In genomic region chr5:16311666-16312065, GRCh38 we compare ENCODE assay signal across 25 cellular contexts.
A peak's percentile ranks its signal among the peaks of the same experiment; 100 is the strongest.
DNase-seq lines count a peak whose midpoint lies in the region; ATAC-seq, FAIRE-seq and TF ChIP-seq lines count a peak whose summit lies in the region.
"Had no signal": no experiment of that assay in that cellular context is flagged by ENCODE, and none has a peak within 500 bp of the region (broad histone marks: within the 10 kb centered on the region; RNA-seq: fewer than 3 reads in every experiment).

No MANE protein-coding gene starts in this region.

- peak; percentile 28 for FAIRE-seq in A549 (lab: Jason Lieb, UNC)
- FAIRE-seq: GM12878, GM12892, GM18507 had no signal

- TF ChIP-seq EP300 in A549 (IDR thresholded peaks at IDR 0.05), result no peak

- WGBS in heart left ventricle, 4 donors, result 50 to 87% (median 58%) methylated on average over 2 of the region's 2 CpGs
- 28% methylated on average over 2 of the region's 2 CpGs for WGBS in A549 (ENCODE audit: missing lambda C conversion rate)

- CTCF ChIA-PET in A549 (lab: Yijun Ruan, JAX), result no interaction called here

- no peaks in the 10 kb centered on the region for H3K27me3 ChIP-seq in heart left ventricle
- H3K27me3 ChIP-seq in right atrium auricular region, result no peaks in the 10 kb centered on the region
- H3K27me3 ChIP-seq: BE2C, BLaER1 had no signal

- H3K36me3 ChIP-seq in heart left ventricle, result no peaks in the 10 kb centered on the region
- no peaks in the 10 kb centered on the region for H3K36me3 ChIP-seq in right atrium auricular region
- H3K36me3 ChIP-seq: BE2C, BLaER1 had no signal

- no peak for TF ChIP-seq RAD21 in A549 (conservative IDR thresholded peaks at IDR 0.05 in 1 of 2, IDR thresholded peaks at IDR 0.05 in 1 of 2)

- H3K4me2 ChIP-seq in A549, result no peak overlapping the region
- H3K4me2 ChIP-seq: BLaER1 had no signal

- no peak overlapping the region for H3K27ac ChIP-seq in heart left ventricle
- H3K27ac ChIP-seq in right atrium auricular region, result no peak overlapping the region
- no peak overlapping the region for H3K27ac ChIP-seq in A549
- H3K27ac ChIP-seq: 22Rv1, BLaER1 had no signal

- H3K4me1 ChIP-seq in heart left ventricle (peaks cover 0 to 4% (median 0%) of the 10 kb centered on the region in 12 donors), right atrium auricular region (no peaks in the 10 kb centered on the region), A549 (no peaks in the 10 kb centered on the region)
- H3K4me1 ChIP-seq: BLaER1 had no signal

- POLR2A ChIA-PET in A549 (lab: Yijun Ruan, JAX), result no interaction called here

- no peak overlapping the region for H3K4me3 ChIP-seq in heart left ventricle
- H3K4me3 ChIP-seq in right atrium auricular region, result no peak overlapping the region
- no peak overlapping the region for H3K4me3 ChIP-seq in A549
- H3K4me3 ChIP-seq: BLaER1, GM12878 had no signal

- DNase-seq in Right ventricle myocardium inferior (ENCODE audit: missing footprints) (no peak), cardiac septum (ENCODE audit: low spot score) (no peak), heart left ventricle (no peak), right atrium auricular region (ENCODE audit: low spot score) (no peak), A549 (ENCODE audit: low read depth in 1 of 2, low spot score in 1 of 2) (no peak)
- DNase-seq: ACHN; BE2C; C1 segment of cervical spinal cord; CD4-positive, alpha-beta memory T cell; CD4-positive, CD25-positive, alpha-beta regulatory T cell; CD8-positive, alpha-beta memory T cell; COR-L47; DMS 273 treated with DMSO at 0.1 percent for 48 hours; DMS153; DMS53; DMS79; DND-41; EL; GDM1 had no signal

- H3K9me3 ChIP-seq in heart left ventricle (no peaks in the 10 kb centered on the region), right atrium auricular region (no peaks in the 10 kb centered on the region), A549 (no peaks in the 10 kb centered on the region)
- H3K9me3 ChIP-seq: BE2C, BLaER1 had no signal

- TF ChIP-seq CTCF in heart left ventricle (IDR thresholded peaks at IDR 0.05) (no peak), right atrium auricular region (IDR thresholded peaks at IDR 0.05) (no peak), A549 (IDR thresholded peaks at IDR 0.05) (no peak)

- TF ChIP-seq POLR2A in heart left ventricle (IDR thresholded peaks at IDR 0.05) (no peak), A549 (IDR thresholded peaks at IDR 0.05; ENCODE audit: low read length) (no peak)

- intact Hi-C loops in Right ventricle myocardium inferior (cut with DNase I) (no loop called here), cardiac septum (cut with DNase I) (no loop called here), heart left ventricle (cut with DNase I) (no loop called here)

- ATAC-seq in Right ventricle myocardium inferior (peak; percentile 57), heart left ventricle (peak in 3 of 4 donors; percentile 69 to 93 (median 86)), A549 (no peak), HG02798 (IDR thresholded peaks at IDR 0.05; ENCODE audit: poor library complexity, unreplicated experiment) (no peak)
- ATAC-seq: GM12878 had no signal

TF ChIP-seq in A549, 52 proteins besides CTCF, POLR2A, EP300 and RAD21:
- TF ChIP-seq BCL3 (IDR thresholded peaks at IDR 0.05) (no peak), NFE2L2 (conservative IDR thresholded peaks at IDR 0.05; ENCODE audit: low read length) (no peak), MAX (IDR thresholded peaks at IDR 0.05) (no peak), ELK1 (IDR thresholded peaks at IDR 0.05; ENCODE audit: low read depth, low read length) (no peak), BHLHE40 (IDR thresholded peaks at IDR 0.05; ENCODE audit: low read depth, low read length) (no peak), HES2 (IDR thresholded peaks at IDR 0.05) (no peak), CHD2 (IDR thresholded peaks at IDR 0.05; ENCODE audit: low read length, partially characterized antibody) (no peak), JUNB (IDR thresholded peaks at IDR 0.05) (no peak), SREBF2 (IDR thresholded peaks at IDR 0.05) (no peak), FOSB (CRISPR knock-in tag; IDR thresholded peaks at IDR 0.05) (no peak), USF2 (IDR thresholded peaks at IDR 0.05) (no peak), KDM1A (IDR thresholded peaks at IDR 0.05; ENCODE audit: low read depth) (no peak), MYC (IDR thresholded peaks at IDR 0.05; ENCODE audit: borderline replicate concordance, low read length) (no peak), GATA3 (IDR thresholded peaks at IDR 0.05; ENCODE audit: borderline replicate concordance) (no peak), CBX2 (IDR thresholded peaks at IDR 0.05; ENCODE audit: borderline replicate concordance, low read depth) (no peak), FOXS1 (CRISPR knock-in tag; IDR thresholded peaks at IDR 0.05) (no peak)

Comparison
In these comparisons a context has a peak if more than half of its experiments do, and no peak if none do; other contexts are left out.
1. ATAC-seq: peak in Right ventricle myocardium inferior (single experiment) and heart left ventricle (3 of 4); none in A549 (0 of 2) and HG02798 (single experiment).